Comparison of ENCODE assay signal across 8 cellular contexts in the genomic region with DNA sequence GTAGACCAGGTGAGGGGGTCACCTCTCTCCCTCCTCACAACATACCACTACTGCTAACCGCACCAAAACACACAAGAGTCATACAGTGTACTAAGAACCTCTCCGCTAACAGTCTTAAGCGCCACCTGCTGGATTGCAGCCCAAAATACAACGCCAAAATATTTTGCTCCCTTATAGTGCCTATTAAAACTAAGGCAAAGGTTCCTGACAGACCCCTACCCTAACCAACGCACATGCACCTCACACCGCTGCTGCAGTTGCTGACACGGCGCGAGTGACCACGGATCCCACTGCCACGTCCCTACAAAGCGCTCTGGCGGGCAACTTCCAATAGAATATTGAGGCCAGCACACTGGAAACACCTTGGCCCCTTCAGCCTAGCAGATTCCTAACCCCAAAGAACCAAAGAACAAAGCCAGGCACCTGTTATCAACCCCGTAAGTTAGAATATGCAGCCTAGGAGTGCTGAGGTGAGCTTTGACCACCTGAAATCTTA.
DNase-seq lines count a peak whose midpoint lies in the region; ATAC-seq, FAIRE-seq and TF ChIP-seq lines count a peak whose summit lies in the region.

No MANE protein-coding gene starts in this region.

- H3K4me3 ChIP-seq in coronary artery = no peak overlapping the region

- H3K4me3 Mint-ChIP-seq in naive B cell = no peak overlapping the region

- H3K4me1 Mint-ChIP-seq in naive B cell = no peaks in the 10 kb centered on the region

- H3K9me3 Mint-ChIP-seq in naive B cell = peaks cover 2 to 12% (median 7%) of the 10 kb centered on the region in 7 donors

- TF ChIP-seq CTCF in coronary artery (IDR thresholded peaks at IDR 0.05) = peak; percentile 21

- H3K36me3 Mint-ChIP-seq in naive B cell = no peaks in the 10 kb centered on the region

- H3K27ac Mint-ChIP-seq in naive B cell = no peak overlapping the region

- DNase-seq in NCI-H2029 (lab: John Stamatoyannopoulos, UW) = peak; percentile 6
- DNase-seq in NCI-H2029 treated with DMSO at 0.1 percent for 48 hours (lab: John Stamatoyannopoulos, UW) = no peak
- peak; percentile 24 for DNase-seq in NCI-H82 treated with DMSO at 0.1 percent for 48 hours (lab: John Stamatoyannopoulos, UW; ENCODE audit: unreplicated experiment)
- DNase-seq in coronary artery (ENCODE audit: low spot score) = no peak
- DNase-seq in naive B cell = peak; percentile 5
- DNase-seq in GM19239 (ENCODE audit: insufficient read length, low spot score) = no peak

- no peak for FAIRE-seq in GM19239 (lab: Jason Lieb, UNC)

- peak; percentile 92 for ATAC-seq in GM19324 (IDR thresholded peaks at IDR 0.05; ENCODE audit: low FRiP score, unreplicated experiment)
- ATAC-seq in HG03097 (IDR thresholded peaks at IDR 0.05; ENCODE audit: low FRiP score, unreplicated experiment) = peak; percentile 96
- peak; percentile 35 to 44 for ATAC-seq in naive B cell (ENCODE audit: low read depth in 2 of 2)

- peaks cover 0 to 6% (median 0%) of the 10 kb centered on the region in 3 donors for H3K27me3 Mint-ChIP-seq in naive B cell

- H3K27ac ChIP-seq in coronary artery = no peak overlapping the region

Comparison
In these comparisons a context has a peak if more than half of its experiments do, and no peak if none do; other contexts are left out.
1. DNase-seq: peak in NCI-H2029 (single experiment), NCI-H82 treated with DMSO at 0.1 percent for 48 hours (single experiment) and naive B cell (single experiment); none in NCI-H2029 treated with DMSO at 0.1 percent for 48 hours (single experiment), coronary artery (single experiment) and GM19239 (single experiment).
2. ATAC-seq: peak in every context shown above with its lines; median percentile 96 in HG03097; 92 in GM19324; 40 in naive B cell.